ENCODE assay signal across 3 cellular contexts in genomic region chr17:40503154-40503553, GRCh38.
A peak's percentile ranks its signal among the peaks of the same experiment; 100 is the strongest.
TF ChIP-seq lines count a peak whose summit lies in the region.

No MANE protein-coding gene starts in this region.

TF ChIP-seq in A549, 52 proteins besides CTCF, POLR2A, EP300 and RAD21:
- TF ChIP-seq KDM5A (IDR thresholded peaks at IDR 0.05) (no peak), CEBPB (IDR thresholded peaks at IDR 0.05) (no peak), FOSB (CRISPR knock-in tag; IDR thresholded peaks at IDR 0.05) (no peak), NR3C1 (IDR thresholded peaks at IDR 0.05) (no peak), ESRRA (IDR thresholded peaks at IDR 0.05; ENCODE audit: borderline replicate concordance, low read length) (no peak), TFCP2L1 (CRISPR knock-in tag; IDR thresholded peaks at IDR 0.05) (no peak), HEYL (CRISPR knock-in tag; IDR thresholded peaks at IDR 0.05) (no peak), SMC3 (IDR thresholded peaks at IDR 0.05) (no peak), FOXS1 (CRISPR knock-in tag; IDR thresholded peaks at IDR 0.05) (no peak)

TF ChIP-seq in HEK293, 187 proteins besides CTCF, POLR2A, EP300 and RAD21:
- TF ChIP-seq ZBTB11 (tag by site-specific recombination; conservative IDR thresholded peaks at IDR 0.05; ENCODE audit: low read depth) = no peak
- no peak for TF ChIP-seq ZNF776 (tag by site-specific recombination; IDR thresholded peaks at IDR 0.05; ENCODE audit: borderline replicate concordance)
- no peak for TF ChIP-seq ZNF37A (tag by site-specific recombination; IDR thresholded peaks at IDR 0.05)
- peak; percentile 85 for TF ChIP-seq ZNF121 (tag by site-specific recombination; IDR thresholded peaks at IDR 0.05)
- no peak for TF ChIP-seq ZNF280D (tag by site-specific recombination; IDR thresholded peaks at IDR 0.05)
- no peak for TF ChIP-seq ZNF660 (tag by site-specific recombination; IDR thresholded peaks at IDR 0.05)
- TF ChIP-seq SP3 (tag by site-specific recombination; IDR thresholded peaks at IDR 0.05) = no peak
- TF ChIP-seq ZNF473 (tag by site-specific recombination; IDR thresholded peaks at IDR 0.05) = no peak
TF ChIP-seq in HEK293: peak in this region for 1.

TF ChIP-seq in K562, 482 proteins besides CTCF, POLR2A, EP300 and RAD21:
- TF ChIP-seq ZNF121 (CRISPR knock-in tag; conservative IDR thresholded peaks at IDR 0.05) = peak; percentile 54
- no peak for TF ChIP-seq NCOA2 (IDR thresholded peaks at IDR 0.05; ENCODE audit: partially characterized antibody in 2 of 2)
- no peak for TF ChIP-seq GATA2 (CRISPR knock-in tag; IDR thresholded peaks at IDR 0.05)
- TF ChIP-seq RBM25 (IDR thresholded peaks at IDR 0.05; ENCODE audit: low read depth, low read length, severe bottlenecking) = peak; percentile 33
- no peak for TF ChIP-seq ZNF584 (CRISPR knock-in tag; IDR thresholded peaks at IDR 0.05; ENCODE audit: low read depth)
- TF ChIP-seq SMARCA5 (IDR thresholded peaks at IDR 0.05) = no peak
- no peak for TF ChIP-seq ILK (tag; IDR thresholded peaks at IDR 0.05; ENCODE audit: borderline replicate concordance, low read depth)
- no peak for TF ChIP-seq CREB5 (CRISPR knock-in tag; IDR thresholded peaks at IDR 0.05)
- no peak for TF ChIP-seq NFIC (IDR thresholded peaks at IDR 0.05)
- TF ChIP-seq BCOR (IDR thresholded peaks at IDR 0.05) = 0 out of 2 replicates have a peak, but pooled peaks have one; percentile 38
- no peak for TF ChIP-seq MXD1 (CRISPR knock-in tag; IDR thresholded peaks at IDR 0.05; ENCODE audit: borderline replicate concordance, poor library complexity, severe bottlenecking)
- TF ChIP-seq HMGN3 (IDR thresholded peaks at IDR 0.05; ENCODE audit: borderline replicate concordance, extremely low read depth, insufficient read length, low read depth, low read length) = no peak
